Comparison of ENCODE assay signal across 8 cellular contexts in the genomic region with DNA sequence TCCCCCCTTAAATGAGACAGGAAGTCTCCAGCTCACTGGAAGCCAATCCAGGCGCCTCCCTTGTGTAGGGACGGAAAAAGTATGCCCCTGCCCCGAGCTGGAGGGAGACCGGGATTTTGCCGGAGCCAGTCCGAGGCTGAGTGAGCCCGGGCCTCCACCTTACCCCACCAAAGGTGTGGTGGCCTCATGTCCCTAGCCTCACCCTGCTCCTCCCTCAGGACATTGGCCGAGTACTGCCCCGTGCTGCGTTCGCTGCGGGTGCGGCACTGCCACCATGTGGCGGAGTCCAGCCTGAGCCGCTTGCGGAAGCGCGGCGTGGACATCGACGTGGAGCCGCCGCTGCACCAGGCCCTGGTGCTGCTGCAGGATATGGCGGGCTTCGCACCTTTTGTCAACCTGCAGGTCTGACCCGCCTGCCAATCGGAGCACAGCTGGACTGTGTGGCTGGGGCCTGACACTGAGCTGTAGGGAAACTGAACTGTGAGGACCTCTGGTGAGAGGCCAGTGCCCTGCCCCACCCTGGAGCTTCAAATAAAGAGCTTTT. TPM values are rescaled to one million over a fixed set of nuclear protein-coding genes. Genes with fewer than 3 reads are reported as not detected.
DNase-seq lines count a peak whose midpoint lies in the region; ATAC-seq and TF ChIP-seq lines count a peak whose summit lies in the region.
"Had no signal": no experiment of that assay in that cellular context is flagged by ENCODE, and none has a peak within 500 bp of the region (broad histone marks: within the 10 kb centered on the region; RNA-seq: fewer than 3 reads in every experiment).

No MANE protein-coding gene starts in this region.

- peak overlapping the region; percentile 72 to 98 for H3K4me3 ChIP-seq in left lung

- POLR2A ChIA-PET in T-cell (lab: Charles Lee), result interaction anchor here (0.5 to 1.5 kb wide), 6 partner anchors 8 to 364 kb away, joined by 3 to 6 read pairs (median 4); partner anchors contain the start of genes CUEDC2 (in 1 of the 2) and NFKB2 (in 1 of the 2)

- peak overlapping the region; percentile 95 to 98 (median 95) for H3K4me3 Mint-ChIP-seq in T-cell

- peak; percentile 81 to 84 for TF ChIP-seq CTCF in left lung (IDR thresholded peaks at IDR 0.05)

- H3K27me3 Mint-ChIP-seq in T-cell, result peaks cover 7 to 13% of the 10 kb centered on the region in 2 donors

- H3K36me3 Mint-ChIP-seq in T-cell, result no peaks in the 10 kb centered on the region

- intact Hi-C loops in left lung (cut with DNase I), result no loop called here

- peaks cover 32 to 52% (median 40%) of the 10 kb centered on the region in 3 donors for H3K4me1 Mint-ChIP-seq in T-cell

- H3K36me3 ChIP-seq in left lung, result peaks cover 0 to 21% of the 10 kb centered on the region in 2 donors

- no peaks in the 10 kb centered on the region for H3K9me3 Mint-ChIP-seq in T-cell

- H3K9me3 ChIP-seq in left lung, result no peaks in the 10 kb centered on the region

- peak overlapping the region; percentile 61 to 66 for H3K27ac Mint-ChIP-seq in T-cell

- H3K27ac ChIP-seq in left lung, result peak overlapping the region; percentile 90 to 91

- CTCF ChIA-PET in T-cell (lab: Charles Lee), result interaction anchor here (0.6 to 1.6 kb wide), 7 partner anchors 10 to 204 kb away, joined by 3 to 6 read pairs (median 3); partner anchors contain the start of gene CUEDC2 (in 1 of the 2)

- DNase-seq in GF-D8 (lab: John Stamatoyannopoulos, UW) (peak; percentile 52), T-cell (peak in 3 of 34 experiments; percentile 45 to 59 (median 47)), dermis microvascular lymphatic vessel endothelial cell (ENCODE audit: low read depth in 2 of 2) (peak; percentile 57 to 79), left lung (peak; percentile 87 to 97)
- peak; percentile 41 to 59 for DNase-seq in stimulated activated CD4-positive, alpha-beta T cell treated with anti-CD3 and anti-CD28 coated beads, Interleukin-4, amount 100 ng/mL, for 4 hours

- peaks cover 0 to 21% of the 10 kb centered on the region in 2 donors for H3K27me3 ChIP-seq in left lung

- peak; percentile 25 for ATAC-seq in HG03460 (IDR thresholded peaks at IDR 0.05; ENCODE audit: unreplicated experiment)
- ATAC-seq in T-cell (replicated peaks in 1 of 4), result no peak
- ATAC-seq in left lung, result peak; percentile 73
- ATAC-seq in GM18870 (IDR thresholded peaks at IDR 0.05; ENCODE audit: unreplicated experiment), result no peak

- peaks cover 17 to 39% of the 10 kb centered on the region in 2 donors for H3K4me1 ChIP-seq in left lung

RNA-seq across cellular contexts. Expression of gene FBXL15, which starts 2.0 kb away (rescaled TPM):
- 10 to 100 TPM; 13.3 to 30.4 (median 23.7) TPM for total RNA-seq in T-cell
- total RNA-seq in dermis microvascular lymphatic vessel endothelial cell, result 5.8 and 8.1 TPM in 2 replicates
- 10 to 100 TPM; 17.4 to 18.7 TPM for total RNA-seq in left lung

RNA-seq across cellular contexts. Expression of gene PSD, which starts 4.1 kb away (rescaled TPM):
- total RNA-seq in T-cell, result 10 to 100 TPM in 2 of 5 donors, 1 to 10 TPM in 3; 8.7 to 11.8 (median 8.8) TPM
- total RNA-seq in dermis microvascular lymphatic vessel endothelial cell, result 0.26 and 0.63 TPM in 2 replicates
- total RNA-seq in left lung, result 1 to 10 TPM; 1.4 to 5.4 TPM

RNA-seq across cellular contexts. Expression of gene CUEDC2, which starts 9.7 kb away (rescaled TPM):
- total RNA-seq in T-cell (10 to 100 TPM; 32.2 to 41.4 (median 37.8) TPM), dermis microvascular lymphatic vessel endothelial cell (30.6 and 42.2 TPM in 2 replicates), left lung (10 to 100 TPM; 47.0 to 48.2 TPM)

RNA-seq across cellular contexts. Expression of gene NFKB2, which starts 27.2 kb away (rescaled TPM):
- 100 to 1,000 TPM in 4 of 5 donors, 10 to 100 TPM in 1; 94.1 to 229 (median 124) TPM for total RNA-seq in T-cell
- total RNA-seq in dermis microvascular lymphatic vessel endothelial cell, result 15.3 and 24.0 TPM in 2 replicates
- total RNA-seq in left lung, result 10 to 100 TPM; 37.0 to 50.2 TPM

RNA-seq across cellular contexts. Expression of gene C10orf95, which starts 28.7 kb away (rescaled TPM):
- under 1 TPM in 4 of 5 donors, not detected in 1; 0.23 to 0.92 (median 0.55) TPM for total RNA-seq in T-cell
- under 0.01 TPM in 1 of 2 replicates, not detected in the other for total RNA-seq in dermis microvascular lymphatic vessel endothelial cell
- total RNA-seq in left lung, result 1 to 10 TPM; 5.6 to 7.3 TPM
- total RNA-seq: glomerular endothelial cell had no signal

Comparison
In these comparisons a context has a peak if more than half of its experiments do, and no peak if none do; other contexts are left out.
1. ATAC-seq: peak in HG03460 (single experiment) and left lung (single experiment); none in T-cell (0 of 4) and GM18870 (single experiment).